ENCODE assay signal across 19 cellular contexts in genomic region chr4:110061101-110061500, GRCh38.
A peak's percentile ranks its signal among the peaks of the same experiment; 100 is the strongest.
DNase-seq lines count a peak whose midpoint lies in the region; ATAC-seq lines count a peak whose summit lies in the region.
"Had no signal": no experiment of that assay in that cellular context is flagged by ENCODE, and none has a peak within 500 bp of the region (broad histone marks: within the 10 kb centered on the region; RNA-seq: fewer than 3 reads in every experiment).

No MANE protein-coding gene starts in this region.

- H3K27ac ChIP-seq in BLaER1 = no peak overlapping the region
- H3K27ac ChIP-seq: 22Rv1, HL-60 had no signal

- no peak overlapping the region for H3K4me3 ChIP-seq in BLaER1

- H3K4me1 ChIP-seq in BLaER1 = peaks cover 28% of the 10 kb centered on the region

- no peak for DNase-seq in T-helper 1 cell
- DNase-seq in T-helper 17 cell = no peak
- no peak for DNase-seq in central memory CD8-positive, alpha-beta T cell (ENCODE audit: low spot score in 2 of 2)
- DNase-seq in activated effector memory CD4-positive, alpha-beta T cell treated with anti-CD3 and anti-CD28 coated beads, Interleukin-2, amount 50 U/mL, for 16 hours = no peak
- no peak for DNase-seq in cortex of kidney (lab: John Stamatoyannopoulos, UW)
- DNase-seq in AG08396 (ENCODE audit: low spot score) = no peak
- DNase-seq: BE2C; CD8-positive, alpha-beta T cell; DMS79 treated with DMSO at 0.1 percent for 48 hours; MV-4-11; NCI-H1417; NCI-H187 treated with DMSO at 0.1 percent for 48 hours; NCI-H69; SHP77 treated with DMSO at 0.1 percent for 48 hours had no signal

- no peak overlapping the region for H3K9ac ChIP-seq in BLaER1

- H3K9me3 ChIP-seq in BLaER1 = no peaks in the 10 kb centered on the region
- H3K9me3 ChIP-seq in T-helper 17 cell (ENCODE audit: control insufficient read depth, low read length, poor library complexity, severe bottlenecking) = no peaks in the 10 kb centered on the region
- H3K9me3 ChIP-seq: BE2C had no signal

- peaks cover 24% of the 10 kb centered on the region for H3K36me3 Mint-ChIP-seq in T-helper 1 cell treated with Interleukin-12 subunit alpha and Interleukin-12 subunit beta and Interleukin-4 antibody, amounts not matched to agents 30 μg/mL and 1 μg/mL, for 36 hours (ENCODE audit: low read depth)
- H3K36me3 Mint-ChIP-seq in T-helper 17 cell (ENCODE audit: low read depth) = no peaks in the 10 kb centered on the region
- peaks cover 4% of the 10 kb centered on the region for H3K36me3 Mint-ChIP-seq in central memory CD8-positive, alpha-beta T cell (ENCODE audit: insufficient read depth)
- H3K36me3 Mint-ChIP-seq: CD8-positive, alpha-beta T cell; IgD-negative memory B cell had no signal

- H3K27me3 ChIP-seq in BLaER1 = no peaks in the 10 kb centered on the region
- H3K27me3 ChIP-seq: BE2C had no signal

- no peaks in the 10 kb centered on the region for H3K9me3 Mint-ChIP-seq in T-helper 1 cell treated with Interleukin-12 subunit alpha and Interleukin-12 subunit beta and Interleukin-4 antibody, amounts not matched to agents 30 μg/mL and 1 μg/mL, for 36 hours
- H3K9me3 Mint-ChIP-seq in central memory CD8-positive, alpha-beta T cell = no peaks in the 10 kb centered on the region
- H3K9me3 Mint-ChIP-seq: CD8-positive, alpha-beta T cell; IgD-negative memory B cell had no signal

- peaks cover 16% of the 10 kb centered on the region; the same call in 1 of the 2 replicates for H3K36me3 ChIP-seq in BLaER1
- H3K36me3 ChIP-seq: BE2C had no signal

- H3K27me3 Mint-ChIP-seq in T-helper 1 cell treated with Interleukin-12 subunit alpha and Interleukin-12 subunit beta and Interleukin-4 antibody, amounts not matched to agents 30 μg/mL and 1 μg/mL, for 36 hours (ENCODE audit: low read depth) = no peaks in the 10 kb centered on the region
- H3K27me3 Mint-ChIP-seq in T-helper 17 cell = no peaks in the 10 kb centered on the region
- no peaks in the 10 kb centered on the region for H3K27me3 Mint-ChIP-seq in central memory CD8-positive, alpha-beta T cell
- H3K27me3 Mint-ChIP-seq: IgD-negative memory B cell had no signal

- H3K27ac Mint-ChIP-seq in T-helper 1 cell treated with Interleukin-12 subunit alpha and Interleukin-12 subunit beta and Interleukin-4 antibody, amounts not matched to agents 30 μg/mL and 1 μg/mL, for 36 hours = peak overlapping the region; percentile 84
- H3K27ac Mint-ChIP-seq in T-helper 17 cell = peak overlapping the region; percentile 90
- H3K27ac Mint-ChIP-seq in central memory CD8-positive, alpha-beta T cell (ENCODE audit: low read depth) = peak overlapping the region; percentile 76

- peaks cover 50% of the 10 kb centered on the region for H3K4me1 Mint-ChIP-seq in T-helper 1 cell treated with Interleukin-12 subunit alpha and Interleukin-12 subunit beta and Interleukin-4 antibody, amounts not matched to agents 30 μg/mL and 1 μg/mL, for 36 hours (ENCODE audit: low read depth)
- peaks cover 29% of the 10 kb centered on the region for H3K4me1 Mint-ChIP-seq in T-helper 17 cell
- H3K4me1 Mint-ChIP-seq in central memory CD8-positive, alpha-beta T cell = peaks cover 33% of the 10 kb centered on the region

- H4K20me1 ChIP-seq in BLaER1 = no peaks in the 10 kb centered on the region

- ATAC-seq in T-helper 17 cell = no peak
- ATAC-seq in central memory CD8-positive, alpha-beta T cell (replicated peaks; ENCODE audit: extremely low read depth, poor library complexity, severe bottlenecking) = no peak
- ATAC-seq: CD8-positive, alpha-beta T cell had no signal

- peak overlapping the region; percentile 1 for H3K4me3 Mint-ChIP-seq in T-helper 1 cell treated with Interleukin-12 subunit alpha and Interleukin-12 subunit beta and Interleukin-4 antibody, amounts not matched to agents 30 μg/mL and 1 μg/mL, for 36 hours
- no peak overlapping the region for H3K4me3 Mint-ChIP-seq in T-helper 17 cell
- peak overlapping the region; percentile 16 for H3K4me3 Mint-ChIP-seq in central memory CD8-positive, alpha-beta T cell
- H3K4me3 Mint-ChIP-seq: CD8-positive, alpha-beta T cell; IgD-negative memory B cell had no signal

- peak overlapping the region; percentile 74; the same call in 1 of the 2 replicates for H3K4me2 ChIP-seq in BLaER1
